1 cellular context compared by ENCODE assay signal in genomic region chr13:41001695-41002094, GRCh38.
TF ChIP-seq lines count a peak whose summit lies in the region.

No MANE protein-coding gene starts in this region.

TF ChIP-seq in K562, 482 proteins besides CTCF, POLR2A, EP300 and RAD21:
- TF ChIP-seq E2F5 (CRISPR knock-in tag; IDR thresholded peaks at IDR 0.05) (no peak), ZNF507 (tag; conservative IDR thresholded peaks at IDR 0.05) (no peak), STAT5A (IDR thresholded peaks at IDR 0.05; ENCODE audit: borderline replicate concordance, low read length) (no peak), ZBTB7A (IDR thresholded peaks at IDR 0.05; ENCODE audit: borderline replicate concordance, control insufficient read depth, low read depth, low read length) (no peak), KHSRP (IDR thresholded peaks at IDR 0.05) (no peak), ZNF561 (CRISPR knock-in tag; conservative IDR thresholded peaks at IDR 0.05) (no peak)
